ENCODE assay signal across 8 cellular contexts in the genomic region with DNA sequence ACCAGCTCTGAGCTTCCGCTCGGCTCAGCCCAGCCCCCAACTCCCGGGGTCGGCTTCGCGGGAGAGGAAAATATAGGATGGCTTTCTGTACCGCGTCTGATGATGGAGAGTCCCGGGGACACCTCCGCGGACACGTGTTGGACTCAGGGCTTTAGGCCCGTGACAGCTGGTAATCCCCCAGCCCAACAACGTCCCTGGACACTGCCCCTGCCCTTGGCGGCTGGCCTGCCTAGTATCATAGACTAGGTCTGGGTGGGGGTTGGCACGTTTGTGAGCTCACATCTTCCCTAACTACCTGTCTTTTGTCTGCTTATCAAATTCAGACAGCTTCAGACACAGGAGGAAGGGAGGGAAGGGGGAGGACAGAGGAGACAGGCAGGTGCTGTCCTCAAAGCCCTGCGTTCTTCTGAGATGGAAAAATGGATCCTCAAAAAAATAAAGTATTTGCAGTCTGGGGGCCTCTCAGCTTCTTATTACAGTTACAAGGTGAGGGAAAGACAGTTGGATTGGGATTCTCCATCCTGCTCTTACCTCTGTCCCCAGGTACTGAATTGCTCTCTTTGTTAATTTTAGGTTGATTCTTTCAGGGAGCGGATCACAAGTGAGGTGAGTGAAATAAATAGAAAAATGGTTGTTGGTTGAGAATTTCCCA. TPM values are rescaled to one million over a fixed set of nuclear protein-coding genes. Genes with fewer than 3 reads are reported as not detected.
A peak's percentile ranks its signal among the peaks of the same experiment; 100 is the strongest.
DNase-seq lines count a peak whose midpoint lies in the region; ATAC-seq and TF ChIP-seq lines count a peak whose summit lies in the region.

No MANE protein-coding gene starts in this region.

- 5 to 6% (median 6%) methylated on average over 18 of the region's 18 CpGs for WGBS in psoas muscle, 3 donors

- peaks cover 58% of the 10 kb centered on the region for H3K36me3 ChIP-seq in SJSA1
- H3K36me3 ChIP-seq in psoas muscle (ENCODE audit: insufficient read depth in 1 of 2, low read depth in 1 of 2) = peaks cover 8 to 43% of the 10 kb centered on the region in 2 donors

- H3K9me3 ChIP-seq in SJSA1 (replicated peaks) = no peaks in the 10 kb centered on the region
- H3K9me3 ChIP-seq in psoas muscle = no peaks in the 10 kb centered on the region

- intact Hi-C loops in psoas muscle (cut with DNase I) = no loop called here

- no peaks in the 10 kb centered on the region for H3K27me3 ChIP-seq in SJSA1 (replicated peaks)
- H3K27me3 ChIP-seq in psoas muscle (ENCODE audit: insufficient read depth in 3 of 3, low read length in 2 of 3) = no peaks in the 10 kb centered on the region

- peak; percentile 10 to 29 (median 18) for ATAC-seq in psoas muscle

- H3K4me3 ChIP-seq in SJSA1 = peak overlapping the region; percentile 85
- peak overlapping the region; percentile 97 for H3K4me3 ChIP-seq in fibroblast of the aortic adventitia (ENCODE audit: low read depth, low read length)
- peak overlapping the region; percentile 97 for H3K4me3 ChIP-seq in psoas muscle

- TF ChIP-seq CTCF in fibroblast of the aortic adventitia (IDR thresholded peaks at IDR 0.05; ENCODE audit: insufficient read depth, low read length) = no peak
- TF ChIP-seq CTCF in psoas muscle (IDR thresholded peaks at IDR 0.05) = no peak

- H3K4me1 ChIP-seq in SJSA1 (replicated peaks) (peaks cover 10% of the 10 kb centered on the region), psoas muscle (peaks cover 22% of the 10 kb centered on the region)

- peak overlapping the region; percentile 75 for H3K27ac ChIP-seq in SJSA1
- H3K27ac ChIP-seq in psoas muscle = peak overlapping the region; percentile 97

- peak; percentile 50 for DNase-seq in activated CD8-positive, alpha-beta memory T cell treated with anti-CD3 and anti-CD28 coated beads, Interleukin-2, amount 50 U/mL, for 48 hours
- no peak for DNase-seq in activated CD8-positive, alpha-beta memory T cell treated with anti-CD3 and anti-CD28 coated beads, Interleukin-2, amount 50 U/mL, for 4 hours
- DNase-seq in SJSA1 (ENCODE audit: low read depth in 1 of 2, low spot score in 2 of 2) (no peak), fibroblast of the aortic adventitia (ENCODE audit: low read depth) (no peak), psoas muscle (no peak), midbrain (lab: John Stamatoyannopoulos, UW) (no peak), NCI-H1105 treated with DMSO at 0.1 percent for 48 hours (lab: John Stamatoyannopoulos, UW) (no peak), NCI-H345 (lab: John Stamatoyannopoulos, UW) (no peak)

RNA-seq across cellular contexts. Expression of gene PSME3, which starts 0.7 kb away (rescaled TPM):
- 109 and 122 TPM in 2 replicates for total RNA-seq in SJSA1 (2014; rRNA removed; shearing (Covaris generic))
- 86.3 and 101 TPM in 2 replicates for total RNA-seq in fibroblast of the aortic adventitia (ENCODE audit: low replicate concordance)
- total RNA-seq in psoas muscle = 100 to 1,000 TPM in 3 of 4 donors, 10 to 100 TPM in 1; 61.7 to 105 (median 103) TPM
- polyA plus RNA-seq in psoas muscle = 100 to 1,000 TPM in 2 of 3 donors, 10 to 100 TPM in 1; 86.0 to 239 (median 204) TPM

RNA-seq across cellular contexts. Expression of gene BECN1, which starts 9.8 kb away (rescaled TPM):
- total RNA-seq in SJSA1 (2014; rRNA removed; shearing (Covaris generic)) = 69.9 and 87.8 TPM in 2 replicates
- 72.6 and 99.3 TPM in 2 replicates for total RNA-seq in fibroblast of the aortic adventitia (ENCODE audit: low replicate concordance)
- total RNA-seq in psoas muscle = 10 to 100 TPM; 45.9 to 85.4 (median 60.6) TPM
- 100 to 1,000 TPM in 1 of 3 donors, 10 to 100 TPM in 2; 54.4 to 150 (median 69.1) TPM for polyA plus RNA-seq in psoas muscle

RNA-seq across cellular contexts. Expression of gene AOC2, which starts 10.5 kb away (rescaled TPM):
- 0.42 TPM in 1 of 2 replicates, not detected in the other for total RNA-seq in SJSA1 (2014; rRNA removed; shearing (Covaris generic))
- total RNA-seq in fibroblast of the aortic adventitia (ENCODE audit: low replicate concordance) (0.25 and 0.72 TPM in 2 replicates), psoas muscle (1 to 10 TPM in 1 of 4 donors, under 1 TPM in 3; 0.49 to 1.0 (median 0.71) TPM)
- 1 to 10 TPM in 1 of 3 donors, under 1 TPM in 2; 0.08 to 1.6 (median 0.60) TPM for polyA plus RNA-seq in psoas muscle

RNA-seq across cellular contexts. Expression of gene AOC3, which starts 17.1 kb away (rescaled TPM):
- not detected in 2 replicates for total RNA-seq in SJSA1 (2014; rRNA removed; shearing (Covaris generic))
- total RNA-seq in fibroblast of the aortic adventitia (ENCODE audit: low replicate concordance) = under 0.01 and 0.08 TPM in 2 replicates
- 10 to 100 TPM in 2 of 4 donors, 1 to 10 TPM in 2; 5.8 to 11.8 (median 8.5) TPM for total RNA-seq in psoas muscle
- polyA plus RNA-seq in psoas muscle = 1 to 10 TPM; 5.9 to 9.3 (median 8.4) TPM

RNA-seq across cellular contexts. Expression of gene CNTD1, which starts 35.2 kb away (rescaled TPM):
- 0.18 TPM in 1 of 2 replicates, not detected in the other for total RNA-seq in SJSA1 (2014; rRNA removed; shearing (Covaris generic))
- 0.54 TPM in 1 of 2 replicates, not detected in the other for total RNA-seq in fibroblast of the aortic adventitia (ENCODE audit: low replicate concordance)
- 1 to 10 TPM in 1 of 4 donors, under 1 TPM in 2, not detected in 1; 0.74 to 1.3 (median 0.79) TPM for total RNA-seq in psoas muscle
- polyA plus RNA-seq in psoas muscle = 1 to 10 TPM in 1 of 3 donors, under 1 TPM in 2; 0.24 to 1.0 (median 0.36) TPM
